Comparison of ENCODE assay signal across 28 cellular contexts in genomic region chr17:1522626-1523025, GRCh38.
"Had no signal": no experiment of that assay in that cellular context is flagged by ENCODE, and none has a peak within 500 bp of the region (broad histone marks: within the 10 kb centered on the region; RNA-seq: fewer than 3 reads in every experiment).

No MANE protein-coding gene starts in this region.

- H3K4me1 Mint-ChIP-seq: endodermal cell had no signal

- H3K27me3 ChIP-seq: colonic mucosa, esophagus squamous epithelium, gastrocnemius medialis, heart right ventricle, left lung had no signal

- H3K27ac ChIP-seq: colonic mucosa, epithelial cell of prostate, esophagus squamous epithelium, heart right ventricle, left lung, lower lobe of right lung had no signal

- H3K4me3 Mint-ChIP-seq: dendritic cell treated with granulocyte-macrophage colony-stimulating factor and Interleukin-4, amounts not matched to agents 40 ng/mL and 50 ng/mL, for 4 days; effector memory CD8-positive, alpha-beta T cell; endodermal cell; mesothelial cell of epicardium had no signal

- H3K36me3 ChIP-seq: colonic mucosa had no signal

- ATAC-seq: effector memory CD8-positive, alpha-beta T cell; esophagus mucosa; gastrocnemius medialis; heart right ventricle; left cardiac atrium; left lung; left ventricle myocardium superior; lower lobe of right lung; mucosa of descending colon had no signal

- H3K4me3 ChIP-seq: colonic mucosa, esophagus squamous epithelium, gastrocnemius medialis, heart right ventricle, left lung, lower lobe of right lung, mucosa of descending colon had no signal

- H3K9me3 Mint-ChIP-seq: dendritic cell treated with granulocyte-macrophage colony-stimulating factor and Interleukin-4, amounts not matched to agents 40 ng/mL and 50 ng/mL, for 4 days; effector memory CD8-positive, alpha-beta T cell; endodermal cell; mesothelial cell of epicardium; naive B cell had no signal

- H3K36me3 Mint-ChIP-seq: naive B cell had no signal

- H3K9me3 ChIP-seq: colonic mucosa, esophagus squamous epithelium, gastrocnemius medialis, heart right ventricle, left lung, lower lobe of right lung, mucosa of descending colon had no signal

- FAIRE-seq: endometrium, islet of Langerhans, keratinocyte had no signal

- DNase-seq: colonic mucosa; cortex of kidney; effector CD8-positive, alpha-beta T cell; effector memory CD8-positive, alpha-beta T cell; endodermal cell; erythroblast; esophagus squamous epithelium; foreskin fibroblast; foreskin melanocyte; gastrocnemius medialis; glutamatergic neuron; head of caudate nucleus; heart right ventricle; hippocampal formation; left cardiac atrium; left lung; left ventricle myocardium superior; lower lobe of right lung; mesenchymal stem cell; mucosa of descending colon; naive B cell had no signal

- H3K27me3 Mint-ChIP-seq: dendritic cell treated with granulocyte-macrophage colony-stimulating factor and Interleukin-4, amounts not matched to agents 40 ng/mL and 50 ng/mL, for 4 days; effector memory CD8-positive, alpha-beta T cell; naive B cell had no signal

- H3K27ac Mint-ChIP-seq: dendritic cell treated with granulocyte-macrophage colony-stimulating factor and Interleukin-4, amounts not matched to agents 40 ng/mL and 50 ng/mL, for 4 days; effector memory CD8-positive, alpha-beta T cell; endodermal cell; mesothelial cell of epicardium; naive B cell had no signal
